1 cellular context compared by ENCODE assay signal in the genomic region with DNA sequence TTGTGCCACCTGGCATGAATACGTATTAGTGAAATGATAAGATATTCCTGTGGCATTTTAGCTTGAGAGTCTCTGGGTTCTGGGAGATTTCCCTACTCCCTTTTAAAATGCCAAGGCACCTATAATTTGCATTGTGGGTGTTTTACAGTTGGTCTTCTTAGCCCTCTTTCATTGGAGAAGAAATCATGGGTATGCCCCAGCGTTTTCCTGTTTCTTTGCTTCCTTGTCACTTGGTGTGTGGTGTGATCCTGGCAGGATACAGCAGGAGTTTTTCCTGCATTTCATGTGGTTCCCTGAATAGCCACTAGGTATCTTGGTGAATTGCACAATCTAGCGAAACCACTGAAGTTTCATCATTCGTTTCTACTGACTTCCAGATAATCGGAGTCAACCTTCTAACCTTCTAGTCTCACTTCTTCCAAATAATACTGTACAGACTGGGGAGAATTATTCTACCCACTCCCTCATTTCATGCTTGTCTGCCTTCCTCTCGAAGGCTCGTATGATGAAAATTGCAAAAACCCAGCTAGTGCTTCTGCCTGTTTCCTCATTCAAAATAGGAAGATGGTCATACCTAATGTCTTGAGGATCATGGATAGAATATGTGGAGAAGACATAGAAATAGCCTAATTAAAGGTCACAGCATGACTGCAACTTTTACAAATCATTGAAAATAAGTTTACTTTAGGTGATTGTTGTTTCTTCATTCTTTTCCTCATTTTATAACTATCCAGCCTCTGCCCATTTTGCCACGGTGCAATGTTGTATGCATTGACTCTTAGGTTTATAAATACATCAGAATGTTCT.
TF ChIP-seq lines count a peak whose summit lies in the region.

No MANE protein-coding gene starts in this region.

TF ChIP-seq in K562, 482 proteins besides CTCF, POLR2A, EP300 and RAD21 (continued from another document and continues in another):
- TF ChIP-seq, protein P1, sequence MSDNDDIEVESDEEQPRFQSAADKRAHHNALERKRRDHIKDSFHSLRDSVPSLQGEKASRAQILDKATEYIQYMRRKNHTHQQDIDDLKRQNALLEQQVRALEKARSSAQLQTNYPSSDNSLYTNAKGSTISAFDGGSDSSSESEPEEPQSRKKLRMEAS (CRISPR knock-in tag; IDR thresholded peaks at IDR 0.05) = no peak
- TF ChIP-seq, protein P2, sequence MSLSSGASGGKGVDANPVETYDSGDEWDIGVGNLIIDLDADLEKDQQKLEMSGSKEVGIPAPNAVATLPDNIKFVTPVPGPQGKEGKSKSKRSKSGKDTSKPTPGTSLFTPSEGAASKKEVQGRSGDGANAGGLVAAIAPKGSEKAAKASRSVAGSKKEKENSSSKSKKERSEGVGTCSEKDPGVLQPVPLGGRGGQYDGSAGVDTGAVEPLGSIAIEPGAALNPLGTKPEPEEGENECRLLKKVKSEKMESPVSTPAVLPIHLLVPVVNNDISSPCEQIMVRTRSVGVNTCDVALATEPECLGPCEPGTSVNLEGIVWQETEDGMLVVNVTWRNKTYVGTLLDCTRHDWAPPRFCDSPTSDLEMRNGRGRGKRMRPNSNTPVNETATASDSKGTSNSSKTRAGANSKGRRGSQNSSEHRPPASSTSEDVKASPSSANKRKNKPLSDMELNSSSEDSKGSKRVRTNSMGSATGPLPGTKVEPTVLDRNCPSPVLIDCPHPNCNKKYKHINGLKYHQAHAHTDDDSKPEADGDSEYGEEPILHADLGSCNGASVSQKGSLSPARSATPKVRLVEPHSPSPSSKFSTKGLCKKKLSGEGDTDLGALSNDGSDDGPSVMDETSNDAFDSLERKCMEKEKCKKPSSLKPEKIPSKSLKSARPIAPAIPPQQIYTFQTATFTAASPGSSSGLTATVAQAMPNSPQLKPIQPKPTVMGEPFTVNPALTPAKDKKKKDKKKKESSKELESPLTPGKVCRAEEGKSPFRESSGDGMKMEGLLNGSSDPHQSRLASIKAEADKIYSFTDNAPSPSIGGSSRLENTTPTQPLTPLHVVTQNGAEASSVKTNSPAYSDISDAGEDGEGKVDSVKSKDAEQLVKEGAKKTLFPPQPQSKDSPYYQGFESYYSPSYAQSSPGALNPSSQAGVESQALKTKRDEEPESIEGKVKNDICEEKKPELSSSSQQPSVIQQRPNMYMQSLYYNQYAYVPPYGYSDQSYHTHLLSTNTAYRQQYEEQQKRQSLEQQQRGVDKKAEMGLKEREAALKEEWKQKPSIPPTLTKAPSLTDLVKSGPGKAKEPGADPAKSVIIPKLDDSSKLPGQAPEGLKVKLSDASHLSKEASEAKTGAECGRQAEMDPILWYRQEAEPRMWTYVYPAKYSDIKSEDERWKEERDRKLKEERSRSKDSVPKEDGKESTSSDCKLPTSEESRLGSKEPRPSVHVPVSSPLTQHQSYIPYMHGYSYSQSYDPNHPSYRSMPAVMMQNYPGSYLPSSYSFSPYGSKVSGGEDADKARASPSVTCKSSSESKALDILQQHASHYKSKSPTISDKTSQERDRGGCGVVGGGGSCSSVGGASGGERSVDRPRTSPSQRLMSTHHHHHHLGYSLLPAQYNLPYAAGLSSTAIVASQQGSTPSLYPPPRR (CRISPR knock-in tag; IDR thresholded peaks at IDR 0.05; ENCODE audit: borderline replicate concordance) = no peak
- TF ChIP-seq ZNF75A (CRISPR knock-in tag; IDR thresholded peaks at IDR 0.05) (peak; percentile 28; the same call in 1 of the 2 replicates), XRCC5 (IDR thresholded peaks at IDR 0.05; ENCODE audit: low read depth, low read length) (no peak), PHB2 (IDR thresholded peaks at IDR 0.05; ENCODE audit: low read depth) (no peak), STAT5A (IDR thresholded peaks at IDR 0.05; ENCODE audit: borderline replicate concordance, low read length) (no peak; the same call in 1 of the 2 replicates), ZNF436 (CRISPR knock-in tag; IDR thresholded peaks at IDR 0.05) (no peak), CCAR2 (IDR thresholded peaks at IDR 0.05; ENCODE audit: low read depth, low read length) (no peak), SOX6 (IDR thresholded peaks at IDR 0.05) (0 out of 2 replicates have a peak, but pooled peaks have one; percentile 19), TOE1 (IDR thresholded peaks at IDR 0.05; ENCODE audit: borderline replicate concordance) (no peak), TOE1 (CRISPR knock-in tag; IDR thresholded peaks at IDR 0.05; ENCODE audit: borderline replicate concordance, low read depth) (no peak), HSF4 (CRISPR knock-in tag; IDR thresholded peaks at IDR 0.05; ENCODE audit: borderline replicate concordance) (no peak), ESRRA (IDR thresholded peaks at IDR 0.05; ENCODE audit: borderline replicate concordance, low read depth) (peak; percentile 47; the same call in 1 of the 2 replicates), ATF1 (CRISPR knock-in tag; IDR thresholded peaks at IDR 0.05) (no peak), ATF1 (tag; IDR thresholded peaks at IDR 0.05) (no peak), TAF1 (IDR thresholded peaks at IDR 0.05; ENCODE audit: control insufficient read depth, extremely low read depth, insufficient read depth, low read length, severe bottlenecking) (no peak), JUN (IDR thresholded peaks at IDR 0.05; ENCODE audit: borderline replicate concordance, low read depth, low read length) (peak; percentile 52; the same call in 1 of the 2 replicates), JUN (CRISPR knock-in tag; IDR thresholded peaks at IDR 0.05; ENCODE audit: borderline replicate concordance) (no peak; the same call in 1 of the 2 replicates), ZNF165 (CRISPR knock-in tag; IDR thresholded peaks at IDR 0.05; ENCODE audit: borderline replicate concordance) (no peak), ZNF583 (CRISPR knock-in tag; IDR thresholded peaks at IDR 0.05) (no peak), ZKSCAN8 (CRISPR knock-in tag; IDR thresholded peaks at IDR 0.05) (no peak), RBM17 (IDR thresholded peaks at IDR 0.05; ENCODE audit: borderline replicate concordance, low read depth, low read length) (no peak), MIER1 (IDR thresholded peaks at IDR 0.05; ENCODE audit: low read depth) (no peak), KAT8 (IDR thresholded peaks at IDR 0.05; ENCODE audit: low read depth) (no peak), ZNF354B (CRISPR knock-in tag; IDR thresholded peaks at IDR 0.05) (no peak), SRSF1 (IDR thresholded peaks at IDR 0.05; ENCODE audit: low read depth, low read length) (no peak), CEBPG (CRISPR knock-in tag; IDR thresholded peaks at IDR 0.05) (peak; percentile 99), CEBPG (tag; conservative IDR thresholded peaks at IDR 0.05 in 1 of 2, IDR thresholded peaks at IDR 0.05 in 1 of 2) (peak in 1 of 2 experiments; percentile 100; a peak in 2 of 4 replicates), TCF7 (IDR thresholded peaks at IDR 0.05; ENCODE audit: borderline replicate concordance) (no peak), ATF7 (IDR thresholded peaks at IDR 0.05) (peak; percentile 77; the same call in 1 of the 2 replicates), PML (IDR thresholded peaks at IDR 0.05; ENCODE audit: low read length) (no peak), GATAD2A (IDR thresholded peaks at IDR 0.05) (no peak), ZNF224 (CRISPR knock-in tag; IDR thresholded peaks at IDR 0.05) (no peak)
- TF ChIP-seq, protein P3, sequence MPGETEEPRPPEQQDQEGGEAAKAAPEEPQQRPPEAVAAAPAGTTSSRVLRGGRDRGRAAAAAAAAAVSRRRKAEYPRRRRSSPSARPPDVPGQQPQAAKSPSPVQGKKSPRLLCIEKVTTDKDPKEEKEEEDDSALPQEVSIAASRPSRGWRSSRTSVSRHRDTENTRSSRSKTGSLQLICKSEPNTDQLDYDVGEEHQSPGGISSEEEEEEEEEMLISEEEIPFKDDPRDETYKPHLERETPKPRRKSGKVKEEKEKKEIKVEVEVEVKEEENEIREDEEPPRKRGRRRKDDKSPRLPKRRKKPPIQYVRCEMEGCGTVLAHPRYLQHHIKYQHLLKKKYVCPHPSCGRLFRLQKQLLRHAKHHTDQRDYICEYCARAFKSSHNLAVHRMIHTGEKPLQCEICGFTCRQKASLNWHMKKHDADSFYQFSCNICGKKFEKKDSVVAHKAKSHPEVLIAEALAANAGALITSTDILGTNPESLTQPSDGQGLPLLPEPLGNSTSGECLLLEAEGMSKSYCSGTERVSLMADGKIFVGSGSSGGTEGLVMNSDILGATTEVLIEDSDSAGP (CRISPR knock-in tag; IDR thresholded peaks at IDR 0.05) = no peak
- TF ChIP-seq, protein P4, sequence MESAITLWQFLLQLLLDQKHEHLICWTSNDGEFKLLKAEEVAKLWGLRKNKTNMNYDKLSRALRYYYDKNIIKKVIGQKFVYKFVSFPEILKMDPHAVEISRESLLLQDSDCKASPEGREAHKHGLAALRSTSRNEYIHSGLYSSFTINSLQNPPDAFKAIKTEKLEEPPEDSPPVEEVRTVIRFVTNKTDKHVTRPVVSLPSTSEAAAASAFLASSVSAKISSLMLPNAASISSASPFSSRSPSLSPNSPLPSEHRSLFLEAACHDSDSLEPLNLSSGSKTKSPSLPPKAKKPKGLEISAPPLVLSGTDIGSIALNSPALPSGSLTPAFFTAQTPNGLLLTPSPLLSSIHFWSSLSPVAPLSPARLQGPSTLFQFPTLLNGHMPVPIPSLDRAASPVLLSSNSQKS (CRISPR knock-in tag; IDR thresholded peaks at IDR 0.05) = no peak
- TF ChIP-seq, protein P5, sequence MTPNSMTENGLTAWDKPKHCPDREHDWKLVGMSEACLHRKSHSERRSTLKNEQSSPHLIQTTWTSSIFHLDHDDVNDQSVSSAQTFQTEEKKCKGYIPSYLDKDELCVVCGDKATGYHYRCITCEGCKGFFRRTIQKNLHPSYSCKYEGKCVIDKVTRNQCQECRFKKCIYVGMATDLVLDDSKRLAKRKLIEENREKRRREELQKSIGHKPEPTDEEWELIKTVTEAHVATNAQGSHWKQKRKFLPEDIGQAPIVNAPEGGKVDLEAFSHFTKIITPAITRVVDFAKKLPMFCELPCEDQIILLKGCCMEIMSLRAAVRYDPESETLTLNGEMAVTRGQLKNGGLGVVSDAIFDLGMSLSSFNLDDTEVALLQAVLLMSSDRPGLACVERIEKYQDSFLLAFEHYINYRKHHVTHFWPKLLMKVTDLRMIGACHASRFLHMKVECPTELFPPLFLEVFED (CRISPR knock-in tag; conservative IDR thresholded peaks at IDR 0.05) = no peak
- TF ChIP-seq, protein P6, sequence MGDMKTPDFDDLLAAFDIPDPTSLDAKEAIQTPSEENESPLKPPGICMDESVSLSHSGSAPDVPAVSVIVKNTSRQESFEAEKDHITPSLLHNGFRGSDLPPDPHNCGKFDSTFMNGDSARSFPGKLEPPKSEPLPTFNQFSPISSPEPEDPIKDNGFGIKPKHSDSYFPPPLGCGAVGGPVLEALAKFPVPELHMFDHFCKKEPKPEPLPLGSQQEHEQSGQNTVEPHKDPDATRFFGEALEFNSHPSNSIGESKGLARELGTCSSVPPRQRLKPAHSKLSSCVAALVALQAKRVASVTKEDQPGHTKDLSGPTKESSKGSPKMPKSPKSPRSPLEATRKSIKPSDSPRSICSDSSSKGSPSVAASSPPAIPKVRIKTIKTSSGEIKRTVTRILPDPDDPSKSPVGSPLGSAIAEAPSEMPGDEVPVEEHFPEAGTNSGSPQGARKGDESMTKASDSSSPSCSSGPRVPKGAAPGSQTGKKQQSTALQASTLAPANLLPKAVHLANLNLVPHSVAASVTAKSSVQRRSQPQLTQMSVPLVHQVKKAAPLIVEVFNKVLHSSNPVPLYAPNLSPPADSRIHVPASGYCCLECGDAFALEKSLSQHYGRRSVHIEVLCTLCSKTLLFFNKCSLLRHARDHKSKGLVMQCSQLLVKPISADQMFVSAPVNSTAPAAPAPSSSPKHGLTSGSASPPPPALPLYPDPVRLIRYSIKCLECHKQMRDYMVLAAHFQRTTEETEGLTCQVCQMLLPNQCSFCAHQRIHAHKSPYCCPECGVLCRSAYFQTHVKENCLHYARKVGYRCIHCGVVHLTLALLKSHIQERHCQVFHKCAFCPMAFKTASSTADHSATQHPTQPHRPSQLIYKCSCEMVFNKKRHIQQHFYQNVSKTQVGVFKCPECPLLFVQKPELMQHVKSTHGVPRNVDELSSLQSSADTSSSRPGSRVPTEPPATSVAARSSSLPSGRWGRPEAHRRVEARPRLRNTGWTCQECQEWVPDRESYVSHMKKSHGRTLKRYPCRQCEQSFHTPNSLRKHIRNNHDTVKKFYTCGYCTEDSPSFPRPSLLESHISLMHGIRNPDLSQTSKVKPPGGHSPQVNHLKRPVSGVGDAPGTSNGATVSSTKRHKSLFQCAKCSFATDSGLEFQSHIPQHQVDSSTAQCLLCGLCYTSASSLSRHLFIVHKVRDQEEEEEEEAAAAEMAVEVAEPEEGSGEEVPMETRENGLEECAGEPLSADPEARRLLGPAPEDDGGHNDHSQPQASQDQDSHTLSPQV (IDR thresholded peaks at IDR 0.05) = no peak
- TF ChIP-seq, protein P7, sequence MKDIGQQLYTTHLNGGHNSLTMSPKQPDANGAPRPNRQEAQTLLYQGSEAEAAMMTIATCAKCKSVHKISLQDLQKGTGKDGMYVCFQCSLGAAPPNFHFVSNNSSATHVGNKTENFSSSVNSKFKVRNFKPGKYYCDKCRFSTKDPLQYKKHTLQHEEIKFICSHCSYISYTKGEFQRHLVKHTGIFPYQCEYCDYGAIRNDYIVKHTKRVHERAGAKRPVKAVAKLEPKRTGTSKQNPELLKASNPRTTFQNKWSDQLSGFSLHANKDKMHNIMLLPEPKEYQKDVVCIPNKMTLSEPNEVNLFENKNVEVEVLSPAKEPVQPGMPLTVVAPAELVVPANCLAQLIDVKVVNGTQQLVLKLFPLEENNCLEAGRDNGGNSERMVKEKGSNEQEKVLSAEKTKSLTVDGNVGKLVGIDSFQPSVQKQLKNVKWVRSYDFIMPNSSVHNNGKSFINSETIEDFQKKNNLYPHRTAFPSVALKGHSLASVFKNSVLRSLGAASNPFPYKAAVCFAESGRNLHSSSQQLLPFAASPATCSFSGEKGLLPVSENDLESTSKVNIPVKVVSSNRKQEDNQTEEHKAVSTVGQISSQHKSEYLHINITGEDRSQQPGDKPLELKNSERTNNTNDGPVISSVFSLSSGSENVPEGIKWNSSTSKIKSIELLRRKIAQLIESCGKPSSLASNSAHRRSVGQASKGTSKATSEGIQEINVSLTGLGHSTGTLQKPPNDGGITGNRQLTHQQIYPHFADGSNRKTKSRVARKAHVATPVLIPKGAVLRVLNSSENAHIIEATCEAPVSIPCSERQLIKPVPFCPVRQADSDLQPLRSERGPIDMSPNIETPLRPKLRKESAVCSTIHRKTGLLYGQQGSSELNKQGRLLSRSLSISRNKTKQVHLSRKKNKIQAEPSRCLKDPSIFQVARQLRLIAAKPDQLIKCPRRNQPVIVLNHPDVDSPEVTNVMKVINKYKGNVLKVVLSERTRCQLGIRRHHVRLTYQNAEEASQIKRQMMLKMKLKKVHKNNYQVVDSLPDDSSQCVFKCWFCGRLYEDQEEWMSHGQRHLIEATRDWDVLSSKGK (CRISPR knock-in tag; IDR thresholded peaks at IDR 0.05) = no peak
- TF ChIP-seq, protein P8, sequence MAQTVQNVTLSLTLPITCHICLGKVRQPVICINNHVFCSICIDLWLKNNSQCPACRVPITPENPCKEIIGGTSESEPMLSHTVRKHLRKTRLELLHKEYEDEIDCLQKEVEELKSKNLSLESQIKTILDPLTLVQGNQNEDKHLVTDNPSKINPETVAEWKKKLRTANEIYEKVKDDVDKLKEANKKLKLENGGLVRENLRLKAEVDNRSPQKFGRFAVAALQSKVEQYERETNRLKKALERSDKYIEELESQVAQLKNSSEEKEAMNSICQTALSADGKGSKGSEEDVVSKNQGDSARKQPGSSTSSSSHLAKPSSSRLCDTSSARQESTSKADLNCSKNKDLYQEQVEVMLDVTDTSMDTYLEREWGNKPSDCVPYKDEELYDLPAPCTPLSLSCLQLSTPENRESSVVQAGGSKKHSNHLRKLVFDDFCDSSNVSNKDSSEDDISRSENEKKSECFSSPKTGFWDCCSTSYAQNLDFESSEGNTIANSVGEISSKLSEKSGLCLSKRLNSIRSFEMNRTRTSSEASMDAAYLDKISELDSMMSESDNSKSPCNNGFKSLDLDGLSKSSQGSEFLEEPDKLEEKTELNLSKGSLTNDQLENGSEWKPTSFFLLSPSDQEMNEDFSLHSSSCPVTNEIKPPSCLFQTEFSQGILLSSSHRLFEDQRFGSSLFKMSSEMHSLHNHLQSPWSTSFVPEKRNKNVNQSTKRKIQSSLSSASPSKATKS (CRISPR knock-in tag; IDR thresholded peaks at IDR 0.05) = no peak
